In genomic region chr11:81220166-81220895, GRCh38 we compare ENCODE assay signal across 25 cellular contexts.
"Had no signal": no experiment of that assay in that cellular context is flagged by ENCODE, and none has a peak within 500 bp of the region (broad histone marks: within the 10 kb centered on the region; RNA-seq: fewer than 3 reads in every experiment).

No MANE protein-coding gene starts in this region.

- FAIRE-seq: keratinocyte had no signal

- H3K27me3 ChIP-seq: cardiac muscle cell, gastrocnemius medialis, right lobe of liver, tibial nerve had no signal

- H3K4me1 ChIP-seq: gastrocnemius medialis, right lobe of liver, tibial nerve had no signal

- H3K9me3 ChIP-seq: gastrocnemius medialis, mucosa of descending colon, right lobe of liver, tibial nerve had no signal

- H3K27ac ChIP-seq: cardiac muscle cell, gastrocnemius medialis, right lobe of liver, tibial nerve had no signal

- ATAC-seq: effector memory CD8-positive, alpha-beta T cell; gastrocnemius medialis; left colon; mucosa of descending colon; natural killer cell treated with Interleukin-12 subunit alpha and Interleukin-12 subunit beta and Interleukin-15 and Interleukin-18, amount 100 ng/mL, for 72 hours; right lobe of liver; WTC11 had no signal

- H3K4me3 ChIP-seq: cardiac muscle cell, gastrocnemius medialis, mucosa of descending colon, right lobe of liver had no signal

- DNase-seq: activated CD4-positive, alpha-beta memory T cell treated with anti-CD3 and anti-CD28 coated beads, Interleukin-2, amount 10 ng/mL, durations not matched to agents 7 days and 5 days; activated CD4-positive, alpha-beta T cell treated with anti-CD3 and anti-CD28 coated beads for 1 hour; activated CD4-positive, alpha-beta T cell treated with anti-CD3 and anti-CD28 coated beads, Interleukin-2, amount 10 ng/mL, durations not matched to agents 7 days and 5 days; activated CD8-positive, alpha-beta memory T cell treated with anti-CD3 and anti-CD28 coated beads, Interleukin-2, amount 50 U/mL, for 48 hours; activated gamma-delta T cell; activated naive CD4-positive, alpha-beta T cell treated with anti-CD3 and anti-CD28 coated beads, Interleukin-2, amount 50 U/mL, for 16 hours; activated T-cell treated with anti-CD3 and anti-CD28 coated beads, Interleukin-2, amount 50 U/mL, for 24 hours; amygdala; cerebellar nuclear complex; cortex of kidney; effector memory CD8-positive, alpha-beta T cell; erythroblast; gastrocnemius medialis; glutamatergic neuron; left colon; mucosa of descending colon; right lobe of liver; stimulated activated CD4-positive, alpha-beta T cell treated with anti-CD3 and anti-CD28 coated beads, Interleukin-2, amount 100 ng/mL, for 48 hours; stimulated activated naive CD4-positive, alpha-beta T cell treated with Interleukin-2 at 50 U/mL for 16 hours; T-helper 2 cell had no signal

- H3K36me3 ChIP-seq: cardiac muscle cell, gastrocnemius medialis, right lobe of liver, tibial nerve had no signal
